Comparison of ENCODE assay signal across 30 cellular contexts in the genomic region with DNA sequence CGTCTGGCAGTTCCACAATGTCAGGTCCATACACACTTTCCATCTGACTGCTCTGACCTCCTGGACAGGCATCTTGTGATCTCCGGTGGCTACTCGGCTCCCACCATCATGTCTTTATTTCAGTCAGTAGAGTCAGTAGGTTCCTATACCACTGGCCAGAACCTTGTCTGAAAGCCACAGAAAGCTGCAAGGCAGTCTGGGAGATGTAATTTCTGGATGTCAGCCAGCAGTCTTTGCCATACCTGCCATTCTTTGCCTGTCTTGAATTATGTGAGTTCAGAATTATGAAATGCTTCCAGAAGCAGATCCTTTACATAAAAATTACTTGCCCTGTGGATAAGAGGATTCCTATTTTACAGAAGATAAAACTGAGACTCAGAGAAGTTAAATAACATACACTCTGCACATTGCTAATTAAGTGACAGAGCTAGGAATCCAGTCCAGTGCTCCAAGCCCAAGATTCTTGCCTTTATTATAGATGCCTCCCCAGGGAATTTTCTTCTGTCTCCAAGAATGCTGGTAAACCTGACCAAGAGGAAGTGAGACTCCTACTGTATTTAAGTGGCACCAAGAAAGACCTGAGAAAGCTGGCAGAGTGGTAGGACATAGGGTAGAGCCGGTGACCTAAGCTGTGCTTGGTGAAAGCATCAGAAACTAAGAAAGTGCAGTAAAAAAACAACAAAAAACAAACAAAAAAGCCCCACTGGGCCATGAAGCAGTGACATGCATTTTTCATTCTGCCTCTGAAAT.
"Had no signal": no experiment of that assay in that cellular context is flagged by ENCODE, and none has a peak within 500 bp of the region (broad histone marks: within the 10 kb centered on the region; RNA-seq: fewer than 3 reads in every experiment).

No MANE protein-coding gene starts in this region.

- H3K4me1 ChIP-seq: esophagus muscularis mucosa, gastroesophageal sphincter, upper lobe of left lung had no signal

- H3K27ac ChIP-seq: esophagus muscularis mucosa, gastroesophageal sphincter, neural progenitor cell, thoracic aorta, upper lobe of left lung, VCaP had no signal

- FAIRE-seq: colon, islet of Langerhans had no signal

- H3K9ac ChIP-seq: neural progenitor cell had no signal

- H3K4me2 ChIP-seq: neural progenitor cell had no signal

- H3K36me3 ChIP-seq: esophagus muscularis mucosa, gastroesophageal sphincter, neural progenitor cell, thoracic aorta, upper lobe of left lung had no signal

- H3K27me3 ChIP-seq: esophagus muscularis mucosa, gastroesophageal sphincter, neural progenitor cell, upper lobe of left lung had no signal

- H3K36me3 Mint-ChIP-seq: neural progenitor cell had no signal

- ATAC-seq: activated CD4-positive, CD25-positive, alpha-beta regulatory T cell treated with anti-CD3 and anti-CD28 coated beads, Interleukin-2, amount 50 U/mL, for 24 hours; activated naive CD8-positive, alpha-beta T cell treated with anti-CD3 and anti-CD28 coated beads, Interleukin-2, amount 50 U/mL, for 24 hours; activated T-cell treated with anti-CD3 and anti-CD28 coated beads, Interleukin-2, amount 50 U/mL, for 72 hours; gastroesophageal sphincter; left ventricle myocardium superior; naive thymus-derived CD8-positive, alpha-beta T cell; sciatic nerve had no signal

- H3K9me3 Mint-ChIP-seq: activated CD4-positive, alpha-beta memory T cell treated with anti-CD3 and anti-CD28 coated beads, Interleukin-2, amount 10 ng/mL, durations not matched to agents 7 days and 5 days; activated CD4-positive, alpha-beta T cell treated with anti-CD3 and anti-CD28 coated beads, Interleukin-2, amount 10 ng/mL, durations not matched to agents 24 days and 14 days had no signal

- H3K9me3 ChIP-seq: gastroesophageal sphincter, thoracic aorta had no signal

- H3K27ac Mint-ChIP-seq: activated CD4-positive, alpha-beta memory T cell treated with anti-CD3 and anti-CD28 coated beads, Interleukin-2, amount 10 ng/mL, durations not matched to agents 7 days and 5 days; activated CD4-positive, alpha-beta T cell treated with anti-CD3 and anti-CD28 coated beads, Interleukin-2, amount 10 ng/mL, durations not matched to agents 24 days and 14 days; activated naive CD4-positive, alpha-beta T cell treated with anti-CD3 and anti-CD28 coated beads for 36 hours; activated naive CD8-positive, alpha-beta T cell treated with anti-CD3 and anti-CD28 coated beads, Interleukin-2, amount 50 U/mL, for 24 hours; activated T-cell treated with anti-CD3 and anti-CD28 coated beads, Interleukin-2, amount 50 U/mL, for 72 hours; brain; mesothelial cell of epicardium; naive thymus-derived CD8-positive, alpha-beta T cell; neural progenitor cell had no signal

- DNase-seq: activated CD4-positive, alpha-beta memory T cell treated with anti-CD3 and anti-CD28 coated beads, Interleukin-2, amount 10 ng/mL, durations not matched to agents 7 days and 5 days; activated CD4-positive, alpha-beta T cell treated with anti-CD3 and anti-CD28 coated beads, Interleukin-2, amount 10 ng/mL, durations not matched to agents 24 days and 14 days; activated effector memory CD4-positive, alpha-beta T cell treated with Interleukin-2 at 50 U/mL for 16 hours; activated naive CD4-positive, alpha-beta T cell treated with anti-CD3 and anti-CD28 coated beads for 36 hours; activated naive CD8-positive, alpha-beta T cell treated with anti-CD3 and anti-CD28 coated beads, Interleukin-2, amount 50 U/mL, for 24 hours; activated T-cell treated with anti-CD3 and anti-CD28 coated beads, Interleukin-2, amount 50 U/mL, for 72 hours; anterior cingulate cortex; central memory CD4-positive, alpha-beta T cell; effector memory CD4-positive, alpha-beta T cell; head of caudate nucleus; hypothalamus; left ventricle myocardium superior; mammary epithelial cell; naive thymus-derived CD8-positive, alpha-beta T cell; stimulated activated CD4-positive, alpha-beta T cell treated with anti-CD3 and anti-CD28 coated beads, Interleukin-2, amount 100 ng/mL, for 48 hours; stimulated activated CD8-positive, alpha-beta memory T cell treated with anti-CD3 and anti-CD28 coated beads, Interleukin-4, amount 100 ng/mL, for 48 hours; stimulated activated naive CD4-positive, alpha-beta T cell; T-helper 2 cell; upper lobe of left lung had no signal

- H3K4me3 ChIP-seq: esophagus muscularis mucosa, gastroesophageal sphincter, neural progenitor cell, thoracic aorta, upper lobe of left lung had no signal

- H2AFZ ChIP-seq: neural progenitor cell had no signal
